ENCODE assay signal across 8 cellular contexts in genomic region chr7:97872025-97872669, GRCh38. TPM values are rescaled to one million over a fixed set of nuclear protein-coding genes. Genes with fewer than 3 reads are reported as not detected.
DNase-seq lines count a peak whose midpoint lies in the region; TF ChIP-seq lines count a peak whose summit lies in the region.

TSS of gene ASNS (minus strand) at chr7:97872408. CDS start at chr7:97869156, 3,252 bp downstream.

- H3K27ac Mint-ChIP-seq in H9 (peak within 1 kb of the TSS; percentile 90 to 96 (median 91); a peak in 6 of 7 replicates), neural crest cell (ENCODE audit: unreplicated experiment) (peak within 1 kb of the TSS; percentile 92)

- H2BK15ac ChIP-seq in H9 (ENCODE audit: low read depth, low read length): no peak within 1 kb of the TSS

- peak within 1 kb of the TSS; percentile 99 for H3K14ac ChIP-seq in H9 (ENCODE audit: insufficient read depth, low read length)

- H3K9me2 ChIP-seq in MM.1S (replicated peaks; ENCODE audit: insufficient read depth, low read length): no peaks in the 10 kb centered on the region

- no peak within 1 kb of the TSS for H3K4ac ChIP-seq in H9 (ENCODE audit: low read depth, low read length)

- WGBS in H9 (ENCODE audit: extremely low coverage, insufficient read length, low lambda C conversion rate): no CpG with 5 or more reads among the region's 58 CpGs
- 0 to 1% (median 0%) methylated on average over 39 to 58 of the region's 58 CpGs for WGBS in stomach, 5 donors

- peak in 1 of 4 donors; percentile 33 for TF ChIP-seq POLR2A in stomach (IDR thresholded peaks at IDR 0.05)

- H2BK120ac ChIP-seq in H9 (ENCODE audit: low read depth, low read length, poor library complexity, severe bottlenecking): no peak within 1 kb of the TSS

- H3K4me2 ChIP-seq in H9 (ENCODE audit: insufficient read depth, insufficient read length, low read length) (peak within 1 kb of the TSS; percentile 65), MM.1S (ENCODE audit: low read depth, low read length) (peak within 1 kb of the TSS; percentile 51)

- H3K9ac ChIP-seq in ES-I3 (ENCODE audit: low read depth, low read length) (peak within 1 kb of the TSS; percentile 100), H9 (ENCODE audit: extremely low read depth, insufficient read length, low read length) (peak within 1 kb of the TSS; percentile 86), MM.1S (ENCODE audit: low read length) (peak within 1 kb of the TSS; percentile 81)

- H3K79me2 ChIP-seq in H9 (ENCODE audit: insufficient read depth, low read length) (no peaks in the 10 kb centered on the region), MM.1S (ENCODE audit: low read length) (peaks cover 16% of the 10 kb centered on the region)

- H3K9me3 Mint-ChIP-seq in H9 (peaks cover 2 to 4% of the 10 kb centered on the region in 2 experiments; a peak in 3 of 5 replicates), neural crest cell (no peaks in the 10 kb centered on the region)

- peak; percentile 97 for DNase-seq in H9
- peak; percentile 95 for DNase-seq in MM.1S
- peak; percentile 91 for DNase-seq in SIG-M5 treated with dmso at 0.1 percent for 504 hours (lab: John Stamatoyannopoulos, UW; ENCODE audit: unreplicated experiment)
- peak; percentile 75 for DNase-seq in activated gamma-delta T cell treated with Interleukin-2 at 50 U/mL for 16 hours
- peak; percentile 88 to 98 for DNase-seq in foreskin fibroblast
- peak; percentile 83 for DNase-seq in neural crest cell (ENCODE audit: low read depth, low spot score)
- DNase-seq in stomach: peak; percentile 95

- H3K27me3 Mint-ChIP-seq in H9 (ENCODE audit: low read depth) (peaks cover 48% of the 10 kb centered on the region), neural crest cell (ENCODE audit: low read depth) (peaks cover 17% of the 10 kb centered on the region)

- H3K4me3 Mint-ChIP-seq in H9: peak within 1 kb of the TSS; percentile 90 to 95
- H3K4me3 Mint-ChIP-seq in neural crest cell: peak within 1 kb of the TSS; percentile 92

- peaks cover 11% of the 10 kb centered on the region for H3K4me1 ChIP-seq in ES-I3 (ENCODE audit: insufficient read depth, low read length)
- H3K4me1 ChIP-seq in H9 (ENCODE audit: insufficient read depth, low read length): peaks cover 2% of the 10 kb centered on the region; the same call in 1 of the 2 replicates
- peaks cover 7% of the 10 kb centered on the region for H3K4me1 ChIP-seq in MM.1S (ENCODE audit: low read length)
- H3K4me1 ChIP-seq in stomach: peaks cover 5 to 18% (median 10%) of the 10 kb centered on the region in 4 donors

- peak within 1 kb of the TSS; percentile 43 for H2BK5ac ChIP-seq in H9 (ENCODE audit: insufficient read length, low read length)

- H3K27ac ChIP-seq in H9 (ENCODE audit: insufficient read length, low read depth, low read length) (peak within 1 kb of the TSS; percentile 18), MM.1S (ENCODE audit: low read length) (peak within 1 kb of the TSS; percentile 92), stomach (peak within 1 kb of the TSS; percentile 83 to 86 (median 85))

- H2BK20ac ChIP-seq in H9 (ENCODE audit: low read depth, low read length, poor library complexity, severe bottlenecking): no peak within 1 kb of the TSS

- no peak within 1 kb of the TSS for H2BK12ac ChIP-seq in H9 (ENCODE audit: insufficient read length, low read depth, low read length)

- H4K8ac ChIP-seq in H9 (replicated peaks; ENCODE audit: insufficient read length, low read depth, low read length): no peak within 1 kb of the TSS

- peaks cover 22 to 29% of the 10 kb centered on the region in 2 experiments for H3K4me1 Mint-ChIP-seq in H9
- peaks cover 15% of the 10 kb centered on the region for H3K4me1 Mint-ChIP-seq in neural crest cell

- no peak for TF ChIP-seq CTCF in H9 (conservative IDR thresholded peaks at IDR 0.05)
- 0 out of 2 replicates have a peak, but pooled peaks have one; percentile 5 for TF ChIP-seq CTCF in MM.1S (IDR thresholded peaks at IDR 0.05; ENCODE audit: low read length)
- no peak for TF ChIP-seq CTCF in foreskin fibroblast (IDR thresholded peaks at IDR 0.05; ENCODE audit: low read depth, low read length)
- no peak for TF ChIP-seq CTCF in neural crest cell (conservative IDR thresholded peaks at IDR 0.05)
- no peak for TF ChIP-seq CTCF in stomach (IDR thresholded peaks at IDR 0.05)

- H4K91ac ChIP-seq in H9 (ENCODE audit: insufficient read length, low read depth, low read length): no peak within 1 kb of the TSS

- H3K23me2 ChIP-seq in H9 (ENCODE audit: insufficient read length, low read depth, low read length, poor library complexity, severe bottlenecking): no peaks in the 10 kb centered on the region

- H4K5ac ChIP-seq in H9 (ENCODE audit: insufficient read length, low read depth, low read length): peak within 1 kb of the TSS; percentile 83

- intact Hi-C loops in stomach (cut with DNase I; ENCODE audit: low total_unique reads): no loop called here

- peaks cover 7% of the 10 kb centered on the region for H3K36me3 ChIP-seq in ES-I3 (ENCODE audit: insufficient read depth, low read length)
- no peaks in the 10 kb centered on the region for H3K36me3 ChIP-seq in MM.1S (replicated peaks; ENCODE audit: insufficient read depth, low read length)
- peaks cover 0 to 20% (median 8%) of the 10 kb centered on the region in 4 donors for H3K36me3 ChIP-seq in stomach

- no peak within 1 kb of the TSS for H3K23ac ChIP-seq in H9 (ENCODE audit: insufficient read length, low read depth, low read length)

- peak within 1 kb of the TSS; percentile 79 for H3K4me3 ChIP-seq in MM.1S (ENCODE audit: low read length)
- H3K4me3 ChIP-seq in foreskin fibroblast (ENCODE audit: low read depth in 1 of 2, low read length in 2 of 2): peak within 1 kb of the TSS; percentile 80 to 84
- H3K4me3 ChIP-seq in stomach: peak within 1 kb of the TSS; percentile 61 to 81 (median 70)

- H2AFZ ChIP-seq in H9 (ENCODE audit: low read length) (no peak within 1 kb of the TSS), MM.1S (ENCODE audit: low read length) (peak within 1 kb of the TSS; percentile 71)

- no peaks in the 10 kb centered on the region for H3K9me3 ChIP-seq in ES-I3 (ENCODE audit: control insufficient read depth, insufficient read depth, low read length)
- no peaks in the 10 kb centered on the region for H3K9me3 ChIP-seq in H9 (ENCODE audit: control insufficient read depth, low read depth, low read length)
- H3K9me3 ChIP-seq in MM.1S (replicated peaks; ENCODE audit: insufficient read depth, low read length): no peaks in the 10 kb centered on the region
- H3K9me3 ChIP-seq in stomach: no peaks in the 10 kb centered on the region

- no peak for TF ChIP-seq EP300 in stomach (IDR thresholded peaks at IDR 0.05)

- no peaks in the 10 kb centered on the region for H4K20me1 ChIP-seq in H9 (ENCODE audit: control insufficient read depth, insufficient read depth, insufficient read length)
- H4K20me1 ChIP-seq in MM.1S (ENCODE audit: insufficient read depth, low read length): no peaks in the 10 kb centered on the region

- H3K36me3 Mint-ChIP-seq in H9 (ENCODE audit: insufficient read depth in 1 of 3, low read depth in 3 of 3): peaks cover 13 to 22% (median 13%) of the 10 kb centered on the region in 3 experiments; a peak in 6 of 7 replicates
- H3K36me3 Mint-ChIP-seq in neural crest cell (ENCODE audit: low read depth): peaks cover 2% of the 10 kb centered on the region

- H3F3A ChIP-seq in MM.1S (ENCODE audit: insufficient read depth, low read length): peaks cover 12% of the 10 kb centered on the region

- no peaks in the 10 kb centered on the region; the same call in 1 of the 2 replicates for H3K27me3 ChIP-seq in H9 (ENCODE audit: insufficient read depth, low read length)
- no peaks in the 10 kb centered on the region for H3K27me3 ChIP-seq in MM.1S (replicated peaks; ENCODE audit: insufficient read depth, low read length)
- H3K27me3 ChIP-seq in stomach: no peaks in the 10 kb centered on the region

- H3K56ac ChIP-seq in H9 (ENCODE audit: insufficient read length, low read depth, low read length): no peak within 1 kb of the TSS

- no peak within 1 kb of the TSS for H3T11ph ChIP-seq in H9 (ENCODE audit: low read length)

- peak within 1 kb of the TSS; percentile 96 for H3K18ac ChIP-seq in H9 (ENCODE audit: insufficient read length, low read depth, low read length)

- no peaks in the 10 kb centered on the region for H3K79me1 ChIP-seq in H9 (ENCODE audit: insufficient read depth, low read depth, low read length, poor library complexity, severe bottlenecking)

- H2AK5ac ChIP-seq in H9 (ENCODE audit: insufficient read length, low read length): no peak within 1 kb of the TSS

RNA-seq across cellular contexts. Expression of gene ASNS, which starts in this region (rescaled TPM):
- 85.1 and 95.1 TPM in 2 replicates for total RNA-seq in H9 (2021)
- 54.6 and 63.0 TPM in 2 replicates for total RNA-seq in neural crest cell
- 10 to 100 TPM in 4 of 5 donors, 1 to 10 TPM in 1; 4.7 to 27.8 (median 23.2) TPM for total RNA-seq in stomach
- polyA plus RNA-seq in stomach: 10 to 100 TPM; 24.9 to 52.5 (median 37.6) TPM

Comparison
In these comparisons a context has a peak if more than half of its experiments do, and no peak if none do; other contexts are left out.
1. Peak in every context shown above with its lines: DNase-seq, H3K4me3 ChIP-seq and H3K27ac ChIP-seq.
2. H3K27ac ChIP-seq: peak in every context shown above with its lines; median percentile 92 in MM.1S; 85 in stomach; 18 in H9.